In genomic region chr5:76716456-76717157, GRCh38 we compare ENCODE assay signal across 8 cellular contexts. TPM values are rescaled to one million over a fixed set of nuclear protein-coding genes. Genes with fewer than 3 reads are reported as not detected.
DNase-seq lines count a peak whose midpoint lies in the region; ATAC-seq, FAIRE-seq and TF ChIP-seq lines count a peak whose summit lies in the region.

No MANE protein-coding gene starts in this region.

- peaks cover 50 to 64% (median 60%) of the 10 kb centered on the region in 11 experiments for H3K27me3 ChIP-seq in BLaER1 treated with 17β-estradiol and CSF1 and Interleukin-3, amounts not matched to agents 10 nM and 100 nM
- H3K27me3 ChIP-seq in astrocyte (ENCODE audit: insufficient read depth, low read length): no peaks in the 10 kb centered on the region
- peaks cover 14% of the 10 kb centered on the region for H3K27me3 ChIP-seq in thymus (ENCODE audit: control insufficient read depth, insufficient read depth)

- H3K4me3 Mint-ChIP-seq in astrocyte (ENCODE audit: unreplicated experiment): peak overlapping the region; percentile 95

- no peak for TF ChIP-seq CTCF in LNCaP clone FGC (IDR thresholded peaks at IDR 0.05; ENCODE audit: control insufficient read depth, extremely low read depth, insufficient read depth)
- no peak for TF ChIP-seq CTCF in astrocyte (IDR thresholded peaks at IDR 0.05; ENCODE audit: insufficient read depth, low read depth, low read length)

- H3K27me3 Mint-ChIP-seq in astrocyte (ENCODE audit: low read depth, unreplicated experiment): no peaks in the 10 kb centered on the region

- peaks cover 56% of the 10 kb centered on the region for H3K79me2 ChIP-seq in astrocyte (ENCODE audit: insufficient read depth, low read length)

- peaks cover 25% of the 10 kb centered on the region for H3K4me1 Mint-ChIP-seq in astrocyte (ENCODE audit: low read depth, unreplicated experiment)

- WGBS in thymus: 3% methylated on average over 29 of the region's 29 CpGs

- H3K9me3 Mint-ChIP-seq in astrocyte (ENCODE audit: unreplicated experiment): no peaks in the 10 kb centered on the region

- H2AFZ ChIP-seq in astrocyte (ENCODE audit: low read depth, low read length): peak overlapping the region; percentile 54

- peaks cover 0 to 19% (median 8%) of the 10 kb centered on the region in 11 experiments; a peak in 11 of 22 replicates for H3K9me3 ChIP-seq in BLaER1 treated with 17β-estradiol and CSF1 and Interleukin-3, amounts not matched to agents 10 nM and 100 nM (replicated peaks in 1 of 11)
- H3K9me3 ChIP-seq in astrocyte (ENCODE audit: insufficient read depth, low read depth, low read length) (no peaks in the 10 kb centered on the region), thymus (ENCODE audit: control insufficient read depth) (no peaks in the 10 kb centered on the region)

- H4K20me1 ChIP-seq in BLaER1 treated with 17β-estradiol and CSF1 and Interleukin-3, amounts not matched to agents 10 nM and 100 nM: peaks cover 0 to 19% (median 9%) of the 10 kb centered on the region in 11 experiments; a peak in 11 of 22 replicates
- peaks cover 24% of the 10 kb centered on the region for H4K20me1 ChIP-seq in astrocyte (ENCODE audit: insufficient read depth, low read length)

- peak overlapping the region in 3 of 11 experiments; percentile 7 to 43 (median 31); a peak in 2 of 22 replicates for H3K27ac ChIP-seq in BLaER1 treated with 17β-estradiol and CSF1 and Interleukin-3, amounts not matched to agents 10 nM and 100 nM
- H3K27ac ChIP-seq in astrocyte (ENCODE audit: low read depth, low read length): peak overlapping the region; percentile 77
- H3K27ac ChIP-seq in thymus (ENCODE audit: low read depth): no peak overlapping the region

- H3K4me3 ChIP-seq in BLaER1 treated with 17β-estradiol and CSF1 and Interleukin-3, amounts not matched to agents 10 nM and 100 nM: peak overlapping the region; percentile 64 to 80 (median 70)
- peak overlapping the region; percentile 67 for H3K4me3 ChIP-seq in LNCaP clone FGC (ENCODE audit: low read depth, low read length)
- peak overlapping the region; percentile 81 for H3K4me3 ChIP-seq in astrocyte (ENCODE audit: insufficient read depth, low read depth, low read length)
- H3K4me3 ChIP-seq in thymus (ENCODE audit: low read length): peak overlapping the region; percentile 70

- no peaks in the 10 kb centered on the region for H3K36me3 ChIP-seq in BLaER1 treated with 17β-estradiol and CSF1 and Interleukin-3, amounts not matched to agents 10 nM and 100 nM
- H3K36me3 ChIP-seq in astrocyte (ENCODE audit: insufficient read depth, low read length) (peaks cover 2% of the 10 kb centered on the region), thymus (ENCODE audit: control insufficient read depth, insufficient read depth) (no peaks in the 10 kb centered on the region)

- peak overlapping the region; percentile 55 for H3K27ac Mint-ChIP-seq in astrocyte (ENCODE audit: unreplicated experiment)

- peaks cover 10% of the 10 kb centered on the region for H3K36me3 Mint-ChIP-seq in astrocyte (ENCODE audit: low read depth, unreplicated experiment)

- H3K4me1 ChIP-seq in BLaER1 treated with 17β-estradiol and CSF1 and Interleukin-3, amounts not matched to agents 10 nM and 100 nM: peaks cover 23 to 33% (median 26%) of the 10 kb centered on the region in 10 experiments
- H3K4me1 ChIP-seq in astrocyte (ENCODE audit: insufficient read depth, low read length) (peaks cover 30% of the 10 kb centered on the region), thymus (ENCODE audit: control insufficient read depth, insufficient read depth, low read length) (peaks cover 15% of the 10 kb centered on the region)

- no peak for ATAC-seq in GM19455 (IDR thresholded peaks at IDR 0.05; ENCODE audit: unreplicated experiment)

- H3K9ac ChIP-seq in BLaER1 treated with 17β-estradiol and CSF1 and Interleukin-3, amounts not matched to agents 10 nM and 100 nM: peak overlapping the region; percentile 52 to 80 (median 70); a peak in 21 of 22 replicates
- H3K9ac ChIP-seq in astrocyte (ENCODE audit: low read length): peak overlapping the region; percentile 90

- FAIRE-seq in astrocyte (lab: Jason Lieb, UNC): no peak

- DNase-seq in LNCaP clone FGC (ENCODE audit: low read depth) (no peak), astrocyte (ENCODE audit: low read depth) (no peak), left kidney (ENCODE audit: low read depth, low spot score) (peak; percentile 77), AML-193 (lab: John Stamatoyannopoulos, UW) (no peak), NCI-H345 (lab: John Stamatoyannopoulos, UW) (no peak)

- H3K4me2 ChIP-seq in BLaER1 treated with 17β-estradiol and CSF1 and Interleukin-3, amounts not matched to agents 10 nM and 100 nM: peak overlapping the region; percentile 93 to 100 (median 95)
- H3K4me2 ChIP-seq in astrocyte (ENCODE audit: low read length): peak overlapping the region; percentile 93

RNA-seq across cellular contexts. Expression of gene F2R, which starts 0.7 kb away (rescaled TPM):
- 285 and 331 TPM in 2 replicates for total RNA-seq in astrocyte
- polyA plus RNA-seq in thymus: 6.7 TPM
